Comparison of ENCODE assay signal across 16 cellular contexts in genomic region chr2:121147766-121148165, GRCh38.
"Had no signal": no experiment of that assay in that cellular context is flagged by ENCODE, and none has a peak within 500 bp of the region (broad histone marks: within the 10 kb centered on the region; RNA-seq: fewer than 3 reads in every experiment).

No MANE protein-coding gene starts in this region.

- H3K9me3 ChIP-seq: ovary, SK-N-SH had no signal

- ATAC-seq: activated CD4-positive, CD25-positive, alpha-beta regulatory T cell treated with anti-CD3 and anti-CD28 coated beads, Interleukin-2, amount 50 U/mL, for 24 hours; esophagus mucosa; stimulated activated effector memory CD8-positive, alpha-beta T cell treated with anti-CD3 and anti-CD28 coated beads, Interleukin-12 subunit alpha, Interleukin-12 subunit beta, amount 100 ng/mL, for 72 hours had no signal

- DNase-seq: activated naive CD4-positive, alpha-beta T cell; aorta; dorsolateral prefrontal cortex; endodermal cell; glutamatergic neuron; hypothalamus; midbrain; naive B cell; ovary; SK-N-SH; T-helper 1 cell; T1000 had no signal

- H3K36me3 ChIP-seq: ovary had no signal

- H3K27me3 ChIP-seq: dorsolateral prefrontal cortex, ovary had no signal

- H3K27ac ChIP-seq: dorsolateral prefrontal cortex, ovary had no signal

- H3K4me3 ChIP-seq: dorsolateral prefrontal cortex, lung, ovary had no signal
